Comparison of ENCODE assay signal across 10 cellular contexts in genomic region chr11:6647282-6647679, GRCh38. TPM values are rescaled to one million over a fixed set of nuclear protein-coding genes. Genes with fewer than 3 reads are reported as not detected.
DNase-seq lines count a peak whose midpoint lies in the region; ATAC-seq, FAIRE-seq and TF ChIP-seq lines count a peak whose summit lies in the region.
"Had no signal": no experiment of that assay in that cellular context is flagged by ENCODE, and none has a peak within 500 bp of the region (broad histone marks: within the 10 kb centered on the region; RNA-seq: fewer than 3 reads in every experiment).

No MANE protein-coding gene starts in this region.

- POLR2A ChIA-PET in GM12878 (lab: Charles Lee) = interaction anchor here (0.6 to 2.5 kb wide), 4 partner anchors 29 to 132 kb away, joined by 3 to 10 read pairs (median 4); partner anchors contain the start of gene TAF10

- H3K27me3 Mint-ChIP-seq in activated naive CD4-positive, alpha-beta T cell treated with anti-CD3 and anti-CD28 coated beads, Interleukin-2, amount 10 ng/mL, durations not matched to agents 7 days and 5 days = no peaks in the 10 kb centered on the region

- no peak overlapping the region for H3K4me3 Mint-ChIP-seq in activated naive CD4-positive, alpha-beta T cell treated with anti-CD3 and anti-CD28 coated beads, Interleukin-2, amount 10 ng/mL, durations not matched to agents 7 days and 5 days

- TF ChIP-seq POLR2A in GM12878 (IDR thresholded peaks at IDR 0.05; ENCODE audit: low read depth, low read length) = no peak

- no TSS peak for BruUV-seq in GM12878 (replicated peaks; lab: Mats Ljungman, UMichigan)

- FAIRE-seq in GM12878 (lab: Jason Lieb, UNC) = no peak

- TF ChIP-seq RAD21 in GM12878 (IDR thresholded peaks at IDR 0.05; ENCODE audit: insufficient read depth, low read depth, low read length) = no peak

- H3K4me1 ChIP-seq in GM12878 (ENCODE audit: control insufficient read depth, insufficient read depth, low read length) = peaks cover 21% of the 10 kb centered on the region
- peaks cover 31 to 36% (median 32%) of the 10 kb centered on the region in 3 donors for H3K4me1 ChIP-seq in skeletal muscle tissue (ENCODE audit: control insufficient read depth in 3 of 3, insufficient read depth in 3 of 3, low read length in 3 of 3)

- H4K20me1 ChIP-seq in GM12878 (ENCODE audit: control insufficient read depth, insufficient read depth) = no peaks in the 10 kb centered on the region

- intact Hi-C loops in GM12878 (cut with micrococcal nuclease; ENCODE audit: unreplicated experiment) = no loop called here

- H3K4me3 ChIP-seq in GM12878 (no peak overlapping the region), skeletal muscle tissue (ENCODE audit: low read length in 3 of 3) (peak overlapping the region in 2 of 3 donors; percentile 20 to 27)

- 31% methylated on average over 5 of the region's 5 CpGs for WGBS in GM12878 (ENCODE audit: insufficient coverage, insufficient replicate concordance, low lambda C conversion rate, missing lambda C conversion rate)

- ATAC-seq in GM12878 = no peak
- no peak for ATAC-seq in GM21576 (IDR thresholded peaks at IDR 0.05; ENCODE audit: unreplicated experiment)
- ATAC-seq in GM19397 (IDR thresholded peaks at IDR 0.05; ENCODE audit: unreplicated experiment) = no peak

- no peaks in the 10 kb centered on the region for H3K36me3 ChIP-seq in GM12878 (ENCODE audit: control insufficient read depth in 2 of 2, insufficient read depth in 2 of 2, low read length in 1 of 2)
- H3K36me3 ChIP-seq in skeletal muscle tissue (ENCODE audit: control insufficient read depth in 3 of 3, insufficient read depth in 3 of 3, low read length in 3 of 3) = no peaks in the 10 kb centered on the region

- RAD21 ChIA-PET in GM12878 (lab: Charles Lee; ENCODE audit: unreplicated experiment) = interaction anchor here (0.7 to 1.4 kb wide), 6 partner anchors 13 to 43 kb away, joined by 3 to 4 read pairs (median 4); partner anchors contain the start of genes MRPL17 and TPP1

- H3K4me2 ChIP-seq in GM12878 (ENCODE audit: control insufficient read depth, insufficient read depth) = peak overlapping the region; percentile 85; the same call in 1 of the 2 replicates

- no peaks in the 10 kb centered on the region for H3K4me1 Mint-ChIP-seq in activated naive CD4-positive, alpha-beta T cell treated with anti-CD3 and anti-CD28 coated beads, Interleukin-2, amount 10 ng/mL, durations not matched to agents 7 days and 5 days

- 0 out of 2 replicates have a peak overlapping the region, but pooled peaks have one; percentile 68 for H3K27ac ChIP-seq in GM12878 (ENCODE audit: control insufficient read depth, insufficient read depth)
- peak overlapping the region; percentile 85 for H3K27ac ChIP-seq in skeletal muscle tissue (ENCODE audit: low read depth, low read length)

- H3K27me3 ChIP-seq in GM12878 (replicated peaks in 1 of 2; ENCODE audit: control insufficient read depth in 2 of 2, insufficient read depth in 2 of 2, low read length in 1 of 2) (no peaks in the 10 kb centered on the region), skeletal muscle tissue (ENCODE audit: control insufficient read depth in 3 of 3, insufficient read depth in 3 of 3, low read length in 3 of 3) (peaks cover 0 to 13% (median 5%) of the 10 kb centered on the region in 3 donors)

- H3K9me3 ChIP-seq in GM12878 (replicated peaks; ENCODE audit: control insufficient read depth, insufficient read depth, low read length) (no peaks in the 10 kb centered on the region), skeletal muscle tissue (ENCODE audit: control insufficient read depth in 3 of 3, low read length in 3 of 3) (no peaks in the 10 kb centered on the region)

- no peak overlapping the region for H3K27ac Mint-ChIP-seq in activated naive CD4-positive, alpha-beta T cell treated with anti-CD3 and anti-CD28 coated beads, Interleukin-2, amount 10 ng/mL, durations not matched to agents 7 days and 5 days

- no peak for TF ChIP-seq CTCF in GM12878 (IDR thresholded peaks at IDR 0.05 in 2 of 3, conservative IDR thresholded peaks at IDR 0.05 in 1 of 3; ENCODE audit: control insufficient read depth in 2 of 3, extremely low read depth in 1 of 3, insufficient read depth in 1 of 3, low read depth in 3 of 3, low read length in 3 of 3)

- peak overlapping the region; percentile 59 for H2AFZ ChIP-seq in GM12878 (ENCODE audit: control insufficient read depth, low read depth, low read length)

- SMC1A ChIA-PET in GM12878 (lab: Charles Lee; ENCODE audit: uncharacterized antibody, unreplicated experiment) = interaction anchor here (0.9 to 3.4 kb wide), 8 partner anchors 12 to 98 kb away, joined by 3 to 14 read pairs (median 5); partner anchors contain the start of genes MRPL17 and TPP1

- no peaks in the 10 kb centered on the region for H3K9me3 Mint-ChIP-seq in activated naive CD4-positive, alpha-beta T cell treated with anti-CD3 and anti-CD28 coated beads, Interleukin-2, amount 10 ng/mL, durations not matched to agents 7 days and 5 days

- in situ Hi-C loops in GM12878 (cut with MboI) = no loop called here

- no peak for TF ChIP-seq EP300 in GM12878 (IDR thresholded peaks at IDR 0.05; ENCODE audit: borderline replicate concordance in 1 of 2, control insufficient read depth in 1 of 2, low read depth in 2 of 2, low read length in 2 of 2)

- CTCF ChIA-PET in GM12878 (lab: Yijun Ruan, JAX) = interaction anchor here (0.7 to 4.7 kb wide), 9 partner anchors 9 to 57 kb away, joined by 3 to 22 read pairs (median 4); partner anchors contain the start of genes MRPL17 and TPP1
- CTCF ChIA-PET in activated naive CD4-positive, alpha-beta T cell treated with anti-CD3 and anti-CD28 coated beads, Interleukin-2, amount 10 ng/mL, durations not matched to agents 7 days and 5 days (lab: Charles Lee) = interaction anchor here (1.3 to 1.6 kb wide), 3 partner anchors 10 to 43 kb away, joined by 4 to 5 read pairs (median 4); no protein-coding TSS in a partner anchor

- H3K9ac ChIP-seq in GM12878 (ENCODE audit: control insufficient read depth, insufficient read depth, low read length) (no peak overlapping the region), skeletal muscle tissue (ENCODE audit: low read depth in 1 of 3, low read length in 3 of 3) (peak overlapping the region in 2 of 3 donors; percentile 28 to 58)

- H3K36me3 Mint-ChIP-seq in activated naive CD4-positive, alpha-beta T cell treated with anti-CD3 and anti-CD28 coated beads, Interleukin-2, amount 10 ng/mL, durations not matched to agents 7 days and 5 days = no peaks in the 10 kb centered on the region

- H3K79me2 ChIP-seq in GM12878 (ENCODE audit: control insufficient read depth, insufficient read depth, low read length) = no peaks in the 10 kb centered on the region

- DNase-seq in GM04504 (ENCODE audit: low read depth) (peak; percentile 74), GM12878 (ENCODE audit: low read depth, low spot score) (no peak), iPS-NIHi7 (ENCODE audit: extremely low spot score) (peak; percentile 52), NCI-H187 (lab: John Stamatoyannopoulos, UW) (no peak)
- no peak for DNase-seq in activated naive CD4-positive, alpha-beta T cell treated with anti-CD3 and anti-CD28 coated beads, Interleukin-2, amount 10 ng/mL, durations not matched to agents 7 days and 5 days
- DNase-seq: activated CD4-positive, alpha-beta T cell treated with anti-CD3 and anti-CD28 coated beads, Interleukin-2, amount 50 U/mL, for 4 hours; NCI-H1048 had no signal

RNA-seq across cellular contexts. Expression of gene DCHS1, which starts 8.3 kb away (rescaled TPM):
- 0.56 and 0.92 TPM in 2 replicates for total RNA-seq in GM12878 (2013; cell fraction: nucleolus; rRNA removed)
- total RNA-seq in GM12878 (2014; rRNA removed) (0.34 and 0.38 TPM in 2 replicates), GM12878 (2014; rRNA removed; fragmentation: Illumina TruSeq; extraction: Trizol) (0.14 and 0.18 TPM in 2 replicates), GM12878 (2021) (0.56 and 0.64 TPM in 2 replicates), skeletal muscle tissue (39.1 TPM)
- 0.17 TPM for polyA plus RNA-seq in GM12878 (2011; ENCODE audit: low read depth)
- polyA plus RNA-seq in GM12878 (2011; rRNA removed) (0.01 and 0.04 TPM in 2 replicates), GM12878 (2014; fragmentation: Illumina TruSeq; extraction: Trizol) (0.02 and 0.22 TPM in 2 replicates), GM12878 (2014; fragmentation: Nextera tagmentation; extraction: Ambion mirVana) (under 1 TPM in 1 of 2 experiments, not detected in 1; 0.02 TPM), GM12878 (2014; rRNA removed) (0.47 and 0.66 TPM in 2 replicates), GM12878 (2016; fragmentation: Nextera tagmentation; extraction: Ambion mirVana) (under 1 TPM; 0.04 to 0.09 TPM)
- polyA plus RNA-seq in GM12878 (2011; cell fraction: cytosol; rRNA removed) = 0.01 and 0.02 TPM in 2 replicates
- polyA plus RNA-seq in GM12878 (2011; cell fraction: nucleus; rRNA removed) = 0.31 and 0.32 TPM in 2 replicates
- 0.51 and 0.58 TPM in 2 replicates for polyA plus RNA-seq in GM12878 (2012)
- polyA minus RNA-seq in GM12878 (2011; rRNA and poly(A)+ RNA removed) = under 0.01 and 0.10 TPM in 2 replicates
- polyA minus RNA-seq in GM12878 (2011; cell fraction: cytosol; rRNA and poly(A)+ RNA removed) = 0.10 TPM in 1 of 2 replicates, not detected in the other
- 0.12 and 0.19 TPM in 2 replicates for polyA minus RNA-seq in GM12878 (2011; cell fraction: nucleus; rRNA and poly(A)+ RNA removed)

RNA-seq across cellular contexts. Expression of gene TPP1, which starts 28.1 kb away (rescaled TPM):
- 113 and 122 TPM in 2 replicates for total RNA-seq in GM12878 (2013; cell fraction: nucleolus; rRNA removed)
- total RNA-seq in GM12878 (2014; rRNA removed) (12.8 and 14.8 TPM in 2 replicates), GM12878 (2014; rRNA removed; fragmentation: Illumina TruSeq; extraction: Trizol) (7.7 and 9.3 TPM in 2 replicates), GM12878 (2021) (35.0 and 49.2 TPM in 2 replicates), skeletal muscle tissue (15.7 TPM)
- 79.8 TPM for polyA plus RNA-seq in GM12878 (2011; ENCODE audit: low read depth)
- polyA plus RNA-seq in GM12878 (2011; rRNA removed) (51.8 and 64.6 TPM in 2 replicates), GM12878 (2014; fragmentation: Illumina TruSeq; extraction: Trizol) (58.9 and 71.1 TPM in 2 replicates), GM12878 (2014; fragmentation: Nextera tagmentation; extraction: Ambion mirVana) (10 to 100 TPM in 1 of 2 experiments, 1 to 10 TPM in 1; 7.5 to 14.4 TPM), GM12878 (2014; rRNA removed) (45.0 and 50.3 TPM in 2 replicates), GM12878 (2016; fragmentation: Nextera tagmentation; extraction: Ambion mirVana) (10 to 100 TPM; 38.0 to 38.6 TPM)
- 41.7 and 60.9 TPM in 2 replicates for polyA plus RNA-seq in GM12878 (2011; cell fraction: cytosol; rRNA removed)
- polyA plus RNA-seq in GM12878 (2011; cell fraction: nucleus; rRNA removed) = 249 and 317 TPM in 2 replicates
- 59.6 and 62.7 TPM in 2 replicates for polyA plus RNA-seq in GM12878 (2012)
- polyA minus RNA-seq in GM12878 (2011; rRNA and poly(A)+ RNA removed) = 42.7 and 57.7 TPM in 2 replicates
- 12.2 and 21.0 TPM in 2 replicates for polyA minus RNA-seq in GM12878 (2011; cell fraction: cytosol; rRNA and poly(A)+ RNA removed)
- polyA minus RNA-seq in GM12878 (2011; cell fraction: nucleus; rRNA and poly(A)+ RNA removed) = 43.4 and 44.5 TPM in 2 replicates

RNA-seq across cellular contexts. Expression of gene TAF10, which starts 35.3 kb away (rescaled TPM):
- total RNA-seq in GM12878 (2013; cell fraction: nucleolus; rRNA removed) = 12.9 and 13.0 TPM in 2 replicates
- total RNA-seq in GM12878 (2014; rRNA removed) (167 and 172 TPM in 2 replicates), GM12878 (2014; rRNA removed; fragmentation: Illumina TruSeq; extraction: Trizol) (115 and 120 TPM in 2 replicates), GM12878 (2021) (184 and 192 TPM in 2 replicates), skeletal muscle tissue (19.8 TPM)
- polyA plus RNA-seq in GM12878 (2011; ENCODE audit: low read depth) = 24.6 TPM
- polyA plus RNA-seq in GM12878 (2011; rRNA removed) (88.7 and 152 TPM in 2 replicates), GM12878 (2014; fragmentation: Illumina TruSeq; extraction: Trizol) (146 and 159 TPM in 2 replicates), GM12878 (2014; fragmentation: Nextera tagmentation; extraction: Ambion mirVana) (10 to 100 TPM; 27.2 to 78.9 TPM), GM12878 (2014; rRNA removed) (251 and 257 TPM in 2 replicates), GM12878 (2016; fragmentation: Nextera tagmentation; extraction: Ambion mirVana) (100 to 1,000 TPM in 1 of 2 experiments, 10 to 100 TPM in 1; 26.7 to 203 TPM)
- polyA plus RNA-seq in GM12878 (2011; cell fraction: cytosol; rRNA removed) = 130 and 152 TPM in 2 replicates
- polyA plus RNA-seq in GM12878 (2011; cell fraction: nucleus; rRNA removed) = 111 and 132 TPM in 2 replicates
- 202 and 218 TPM in 2 replicates for polyA plus RNA-seq in GM12878 (2012)
- 40.4 and 53.3 TPM in 2 replicates for polyA minus RNA-seq in GM12878 (2011; rRNA and poly(A)+ RNA removed)
- polyA minus RNA-seq in GM12878 (2011; cell fraction: cytosol; rRNA and poly(A)+ RNA removed) = 18.0 and 36.9 TPM in 2 replicates
- 21.3 and 29.7 TPM in 2 replicates for polyA minus RNA-seq in GM12878 (2011; cell fraction: nucleus; rRNA and poly(A)+ RNA removed)

RNA-seq across cellular contexts. Expression of gene MRPL17, which starts 35.9 kb away (rescaled TPM):
- total RNA-seq in GM12878 (2013; cell fraction: nucleolus; rRNA removed) = 35.2 and 38.1 TPM in 2 replicates
- total RNA-seq in GM12878 (2014; rRNA removed) (82.9 and 83.8 TPM in 2 replicates), GM12878 (2014; rRNA removed; fragmentation: Illumina TruSeq; extraction: Trizol) (55.1 and 63.3 TPM in 2 replicates), GM12878 (2021) (85.8 and 91.7 TPM in 2 replicates), skeletal muscle tissue (33.9 TPM)
- polyA plus RNA-seq in GM12878 (2011; ENCODE audit: low read depth) = 31.4 TPM
- polyA plus RNA-seq in GM12878 (2011; rRNA removed) (70.3 and 97.9 TPM in 2 replicates), GM12878 (2014; fragmentation: Illumina TruSeq; extraction: Trizol) (35.2 and 60.3 TPM in 2 replicates), GM12878 (2014; fragmentation: Nextera tagmentation; extraction: Ambion mirVana) (100 to 1,000 TPM; 170 to 171 TPM), GM12878 (2014; rRNA removed) (80.6 and 83.5 TPM in 2 replicates), GM12878 (2016; fragmentation: Nextera tagmentation; extraction: Ambion mirVana) (100 to 1,000 TPM; 122 to 134 TPM)
- 67.2 and 75.4 TPM in 2 replicates for polyA plus RNA-seq in GM12878 (2011; cell fraction: cytosol; rRNA removed)
- polyA plus RNA-seq in GM12878 (2011; cell fraction: nucleus; rRNA removed) = 42.4 and 59.5 TPM in 2 replicates
- 58.8 and 64.2 TPM in 2 replicates for polyA plus RNA-seq in GM12878 (2012)
- 47.5 and 64.9 TPM in 2 replicates for polyA minus RNA-seq in GM12878 (2011; rRNA and poly(A)+ RNA removed)
- polyA minus RNA-seq in GM12878 (2011; cell fraction: cytosol; rRNA and poly(A)+ RNA removed) = 26.2 and 33.4 TPM in 2 replicates
- polyA minus RNA-seq in GM12878 (2011; cell fraction: nucleus; rRNA and poly(A)+ RNA removed) = 41.6 and 57.0 TPM in 2 replicates

RNA-seq across cellular contexts. Expression of gene ILK, which starts 43.7 kb away (rescaled TPM):
- total RNA-seq in GM12878 (2013; cell fraction: nucleolus; rRNA removed) = 79.6 and 83.1 TPM in 2 replicates
- 73.7 and 74.2 TPM in 2 replicates for total RNA-seq in GM12878 (2014; rRNA removed)
- 75.0 and 76.6 TPM in 2 replicates for total RNA-seq in GM12878 (2014; rRNA removed; fragmentation: Illumina TruSeq; extraction: Trizol)
- total RNA-seq in GM12878 (2021) = 90.4 and 90.7 TPM in 2 replicates
- 64.4 TPM for polyA plus RNA-seq in GM12878 (2011; ENCODE audit: low read depth)
- polyA plus RNA-seq in GM12878 (2011; rRNA removed) = 121 and 163 TPM in 2 replicates
- polyA plus RNA-seq in GM12878 (2011; cell fraction: cytosol; rRNA removed) = 207 and 217 TPM in 2 replicates
- 211 and 266 TPM in 2 replicates for polyA plus RNA-seq in GM12878 (2011; cell fraction: nucleus; rRNA removed)
- 69.8 and 84.3 TPM in 2 replicates for polyA plus RNA-seq in GM12878 (2012)
- 108 and 111 TPM in 2 replicates for polyA plus RNA-seq in GM12878 (2014; fragmentation: Illumina TruSeq; extraction: Trizol)
- 10 to 100 TPM; 51.8 to 77.8 TPM for polyA plus RNA-seq in GM12878 (2014; fragmentation: Nextera tagmentation; extraction: Ambion mirVana)
- polyA plus RNA-seq in GM12878 (2014; rRNA removed) = 91.9 and 93.7 TPM in 2 replicates
- polyA plus RNA-seq in GM12878 (2016; fragmentation: Nextera tagmentation; extraction: Ambion mirVana) = 100 to 1,000 TPM; 105 to 124 TPM
- polyA minus RNA-seq in GM12878 (2011; rRNA and poly(A)+ RNA removed) = 129 and 149 TPM in 2 replicates
- 31.7 and 42.2 TPM in 2 replicates for polyA minus RNA-seq in GM12878 (2011; cell fraction: cytosol; rRNA and poly(A)+ RNA removed)
- 47.0 and 71.9 TPM in 2 replicates for polyA minus RNA-seq in GM12878 (2011; cell fraction: nucleus; rRNA and poly(A)+ RNA removed)
- total RNA-seq in skeletal muscle tissue = 106 TPM

Comparison
In these comparisons a context has a peak if more than half of its experiments do, and no peak if none do; other contexts are left out.
1. DNase-seq: peak in GM04504 (single experiment) and iPS-NIHi7 (single experiment); none in GM12878 (single experiment), NCI-H187 (0 of 2) and activated naive CD4-positive, alpha-beta T cell treated with anti-CD3 and anti-CD28 coated beads, Interleukin-2, amount 10 ng/mL, durations not matched to agents 7 days and 5 days (single experiment).
2. RNA of gene DCHS1, which starts 8.3 kb away (total RNA-seq): 39.1 TPM in skeletal muscle tissue (single experiment); 0.14 to 0.92 TPM in GM12878; every median in the first group is over 10 times any median in the second.